In genomic region chr11:10716122-10716521, GRCh38 we compare ENCODE assay signal across 15 cellular contexts. TPM values are rescaled to one million over a fixed set of nuclear protein-coding genes. Genes with fewer than 3 reads are reported as not detected.
DNase-seq lines count a peak whose midpoint lies in the region; ATAC-seq and TF ChIP-seq lines count a peak whose summit lies in the region.
"Had no signal": no experiment of that assay in that cellular context is flagged by ENCODE, and none has a peak within 500 bp of the region (broad histone marks: within the 10 kb centered on the region; RNA-seq: fewer than 3 reads in every experiment).

No MANE protein-coding gene starts in this region.

- no peaks in the 10 kb centered on the region for H3K9me3 ChIP-seq in mammary epithelial cell (replicated peaks; ENCODE audit: insufficient read depth, low read length)

- H3K36me3 ChIP-seq in mammary epithelial cell (ENCODE audit: insufficient read depth, low read length): no peaks in the 10 kb centered on the region
- H3K36me3 ChIP-seq: BLaER1 treated with 17β-estradiol and CSF1 and Interleukin-3, amounts not matched to agents 10 nM and 100 nM had no signal

- H3K36me3 Mint-ChIP-seq in MCF 10A (ENCODE audit: insufficient read depth, unreplicated experiment) (no peaks in the 10 kb centered on the region), Calu3 (ENCODE audit: insufficient read depth, unreplicated experiment) (no peaks in the 10 kb centered on the region)
- H3K36me3 Mint-ChIP-seq: IgD-negative memory B cell had no signal

- no peaks in the 10 kb centered on the region for H3K4me1 ChIP-seq in mammary epithelial cell (ENCODE audit: insufficient read depth, low read length)

- no peak overlapping the region for H3K9ac ChIP-seq in mammary epithelial cell (ENCODE audit: insufficient read depth, low read length)
- H3K9ac ChIP-seq: BLaER1 treated with 17β-estradiol and CSF1 and Interleukin-3, amounts not matched to agents 10 nM and 100 nM had no signal

- H3K9me3 Mint-ChIP-seq in MCF 10A (ENCODE audit: unreplicated experiment) (peaks cover 9% of the 10 kb centered on the region), Calu3 (ENCODE audit: low read depth, unreplicated experiment) (no peaks in the 10 kb centered on the region)
- H3K9me3 Mint-ChIP-seq: CD8-positive, alpha-beta memory T cell; IgD-negative memory B cell had no signal

- H3K79me2 ChIP-seq in mammary epithelial cell (ENCODE audit: insufficient read depth, low read length): no peaks in the 10 kb centered on the region

- ATAC-seq in HG03439 (IDR thresholded peaks at IDR 0.05; ENCODE audit: unreplicated experiment): no peak
- ATAC-seq in esophagus mucosa: no peak

- dilution Hi-C loops in mammary epithelial cell (cut with HindIII; ENCODE audit: low sequenced_read_pairs): no loop called here

- no peaks in the 10 kb centered on the region for H3K27me3 ChIP-seq in mammary epithelial cell (ENCODE audit: insufficient read depth, low read length)

- no TSS peak for BruUV-seq in MCF 10A (replicated peaks; lab: Mats Ljungman, UMichigan)
- no TSS peak for BruUV-seq in mammary epithelial cell (replicated peaks; lab: Mats Ljungman, UMichigan)
- BruUV-seq in Calu3 (replicated peaks; lab: Mats Ljungman, UMichigan): no TSS peak

- 31% methylated on average over 3 of the region's 3 CpGs for WGBS in mammary epithelial cell (ENCODE audit: low coverage, missing lambda C conversion rate)

- H3K4me3 Mint-ChIP-seq in MCF 10A (ENCODE audit: unreplicated experiment): no peak overlapping the region
- H3K4me3 Mint-ChIP-seq in Calu3 (ENCODE audit: low read depth, unreplicated experiment): no peak overlapping the region
- H3K4me3 Mint-ChIP-seq: CD8-positive, alpha-beta memory T cell; IgD-negative memory B cell had no signal

- CTCF ChIA-PET in MCF 10A (lab: Yijun Ruan, JAX) (interaction anchor here (0.7 kb wide), 1 partner anchor 255 kb away, joined by 3 read pairs; no protein-coding TSS in a partner anchor), mammary epithelial cell (lab: Charles Lee; ENCODE audit: low non-redundant PET) (no interaction called here), Calu3 (lab: Charles Lee) (no interaction called here)

- no peak overlapping the region for H3K4me3 ChIP-seq in mammary epithelial cell (replicated peaks in 1 of 3; ENCODE audit: insufficient read depth in 1 of 3, low read depth in 2 of 3, low read length in 3 of 3)
- H3K4me3 ChIP-seq in astrocyte of the spinal cord (ENCODE audit: low read depth, low read length): no peak overlapping the region
- H3K4me3 ChIP-seq: BLaER1 treated with 17β-estradiol and CSF1 and Interleukin-3, amounts not matched to agents 10 nM and 100 nM had no signal

- H3K27ac ChIP-seq in mammary epithelial cell (ENCODE audit: insufficient read depth, low read depth, low read length): no peak overlapping the region
- H3K27ac ChIP-seq: BLaER1 treated with 17β-estradiol and CSF1 and Interleukin-3, amounts not matched to agents 10 nM and 100 nM had no signal

- POLR2A ChIA-PET in MCF 10A (lab: Yijun Ruan, JAX): no interaction called here

- TF ChIP-seq CTCF in MCF 10A (IDR thresholded peaks at IDR 0.05; ENCODE audit: unreplicated experiment) (no peak), mammary epithelial cell (conservative IDR thresholded peaks at IDR 0.05 in 1 of 2, IDR thresholded peaks at IDR 0.05 in 1 of 2; ENCODE audit: extremely low read depth in 1 of 2, insufficient read depth in 1 of 2, low read depth in 1 of 2, low read length in 2 of 2) (no peak), astrocyte of the spinal cord (IDR thresholded peaks at IDR 0.05; ENCODE audit: low read depth, low read length) (no peak), Calu3 (IDR thresholded peaks at IDR 0.05; ENCODE audit: unreplicated experiment) (no peak)

- no peak overlapping the region for H3K27ac Mint-ChIP-seq in MCF 10A (ENCODE audit: low read depth, unreplicated experiment)
- H3K27ac Mint-ChIP-seq in Calu3 (ENCODE audit: unreplicated experiment): no peak overlapping the region

- H3K4me2 ChIP-seq in mammary epithelial cell (ENCODE audit: insufficient read depth, low read depth, low read length): no peak overlapping the region
- H3K4me2 ChIP-seq: BLaER1 treated with 17β-estradiol and CSF1 and Interleukin-3, amounts not matched to agents 10 nM and 100 nM had no signal

- intact Hi-C loops in MCF 10A (cut with micrococcal nuclease) (no loop called here), mammary epithelial cell (cut with micrococcal nuclease) (no loop called here), Calu3 (cut with micrococcal nuclease; ENCODE audit: unreplicated experiment) (no loop called here)

- no peak overlapping the region for H2AFZ ChIP-seq in mammary epithelial cell (ENCODE audit: low read depth, low read length)

- DNase-seq in MCF 10A (ENCODE audit: unreplicated experiment) (peak; percentile 27), mammary epithelial cell (no peak), astrocyte of the spinal cord (ENCODE audit: low read depth, low spot score) (peak; percentile 26), fibroblast of peridontal ligament (ENCODE audit: extremely low read depth) (peak; percentile 41), Calu3 (no peak), DMS79 (lab: John Stamatoyannopoulos, UW) (no peak)
- DNase-seq: 8988T; CD8-positive, alpha-beta memory T cell; NCI-H187 treated with DMSO at 0.1 percent for 48 hours; NCI-H526 treated with DMSO at 0.1 percent for 48 hours; SIG-M5 had no signal

- no peaks in the 10 kb centered on the region for H4K20me1 ChIP-seq in mammary epithelial cell (ENCODE audit: insufficient read depth, low read length)
- H4K20me1 ChIP-seq: BLaER1 treated with 17β-estradiol and CSF1 and Interleukin-3, amounts not matched to agents 10 nM and 100 nM had no signal

- in situ Hi-C loops in mammary epithelial cell (cut with MboI; ENCODE audit: low sequenced_read_pairs in 2 of 2): no loop called here
- in situ Hi-C loops in astrocyte of the spinal cord (cut with HindIII; ENCODE audit: low sequenced_read_pairs): no loop called here

- H3K27me3 Mint-ChIP-seq in MCF 10A (ENCODE audit: insufficient read depth, unreplicated experiment) (peaks cover 11% of the 10 kb centered on the region), Calu3 (ENCODE audit: unreplicated experiment) (peaks cover 49% of the 10 kb centered on the region)

- H3K4me1 Mint-ChIP-seq in MCF 10A (ENCODE audit: insufficient read depth, unreplicated experiment): peaks cover 3% of the 10 kb centered on the region
- H3K4me1 Mint-ChIP-seq in Calu3 (ENCODE audit: low read depth, unreplicated experiment): no peaks in the 10 kb centered on the region
- H3K4me1 Mint-ChIP-seq: CD8-positive, alpha-beta memory T cell; IgD-negative memory B cell had no signal

RNA-seq across cellular contexts. Expression of gene IRAG1, which starts 22.6 kb away (rescaled TPM):
- total RNA-seq in MCF 10A (2022): 0.07 TPM in 1 of 2 replicates, not detected in the other
- total RNA-seq in mammary epithelial cell: 1 to 10 TPM in 1 of 2 donors, under 1 TPM in 1; 0.31 to 2.0 TPM
- polyA plus RNA-seq in mammary epithelial cell: 0.14 TPM
- not detected for polyA minus RNA-seq in mammary epithelial cell
- not detected in 2 replicates for total RNA-seq in Calu3 (2022)
- 3.2 TPM for total RNA-seq in esophagus mucosa
- total RNA-seq: CD8-positive, alpha-beta memory T cell had no signal
- polyA plus RNA-seq: CD8-positive, alpha-beta memory T cell had no signal

RNA-seq across cellular contexts. Expression of gene CTR9, which starts 34.9 kb away (rescaled TPM):
- total RNA-seq in MCF 10A (2022) (25.8 and 28.8 TPM in 2 replicates), mammary epithelial cell (10 to 100 TPM; 29.5 to 29.9 TPM), Calu3 (2022) (31.4 and 34.0 TPM in 2 replicates), esophagus mucosa (23.4 TPM)
- polyA plus RNA-seq in mammary epithelial cell: 9.2 TPM
- 39.6 TPM for polyA minus RNA-seq in mammary epithelial cell

Comparison
In these comparisons a context has a peak if more than half of its experiments do, and no peak if none do; other contexts are left out.
1. DNase-seq: peak in MCF 10A (single experiment), astrocyte of the spinal cord (single experiment) and fibroblast of peridontal ligament (single experiment); none in mammary epithelial cell (single experiment), Calu3 (single experiment) and DMS79 (single experiment).